22 cellular contexts compared by ENCODE assay signal in genomic region chr3:185914911-185915629, GRCh38. TPM values are rescaled to one million over a fixed set of nuclear protein-coding genes. Genes with fewer than 3 reads are reported as not detected.
DNase-seq lines count a peak whose midpoint lies in the region; ATAC-seq, FAIRE-seq and TF ChIP-seq lines count a peak whose summit lies in the region.
"Had no signal": no experiment of that assay in that cellular context is flagged by ENCODE, and none has a peak within 500 bp of the region (broad histone marks: within the 10 kb centered on the region; RNA-seq: fewer than 3 reads in every experiment).

No MANE protein-coding gene starts in this region.

- no peak overlapping the region for H3T11ph ChIP-seq in H9 (ENCODE audit: low read length)

- no peak overlapping the region for H3K4me3 ChIP-seq in GM12878
- H3K4me3 ChIP-seq: lung, thyroid gland had no signal

- H3K79me2 ChIP-seq in H9 (ENCODE audit: insufficient read depth, low read length) (no peaks in the 10 kb centered on the region), GM12878 (ENCODE audit: control insufficient read depth, insufficient read depth, low read length) (no peaks in the 10 kb centered on the region; the same call in 1 of the 2 replicates)

- no peaks in the 10 kb centered on the region for H3K4me1 ChIP-seq in H9 (ENCODE audit: insufficient read depth, low read length)
- H3K4me1 ChIP-seq in GM12878 (ENCODE audit: control insufficient read depth, insufficient read depth, low read length) = no peaks in the 10 kb centered on the region
- H3K4me1 ChIP-seq: thyroid gland had no signal

- no peaks in the 10 kb centered on the region for H3K23me2 ChIP-seq in H9 (ENCODE audit: insufficient read length, low read depth, low read length, poor library complexity, severe bottlenecking)

- H4K8ac ChIP-seq in H9 (replicated peaks; ENCODE audit: insufficient read length, low read depth, low read length) = no peak overlapping the region

- H3K27me3 ChIP-seq in H9 (ENCODE audit: insufficient read depth, low read length) (no peaks in the 10 kb centered on the region), GM12878 (replicated peaks in 1 of 2; ENCODE audit: control insufficient read depth in 2 of 2, insufficient read depth in 2 of 2, low read length in 1 of 2) (no peaks in the 10 kb centered on the region)
- H3K27me3 ChIP-seq: neutrophil, thyroid gland had no signal

- H3K36me3 Mint-ChIP-seq in H9 (ENCODE audit: insufficient read depth in 1 of 3, low read depth in 3 of 3) (peaks cover 30 to 64% (median 58%) of the 10 kb centered on the region in 3 experiments), nephron progenitor cell (ENCODE audit: low read depth) (peaks cover 60% of the 10 kb centered on the region)

- RAD21 ChIA-PET in GM12878 (lab: Charles Lee; ENCODE audit: unreplicated experiment) = no interaction called here

- no TSS peak for BruUV-seq in GM12878 (replicated peaks; lab: Mats Ljungman, UMichigan)

- no peak overlapping the region for H3K18ac ChIP-seq in H9 (ENCODE audit: insufficient read length, low read depth, low read length)

- no peak overlapping the region for H3K56ac ChIP-seq in H9 (ENCODE audit: insufficient read length, low read depth, low read length)

- H3K9me3 Mint-ChIP-seq in H9 (no peaks in the 10 kb centered on the region), nephron progenitor cell (no peaks in the 10 kb centered on the region)
- H3K9me3 Mint-ChIP-seq: T-helper 2 cell treated with Interferon-gamma antibody and Interleukin-4, amounts not matched to agents 5 μg/mL and 100 μg/mL, for 36 hours had no signal

- no peak for FAIRE-seq in GM12878 (lab: Jason Lieb, UNC)
- FAIRE-seq: endothelial cell of umbilical vein had no signal

- POLR2A ChIA-PET in GM12878 (lab: Charles Lee) = interaction anchor here (0.7 to 1.2 kb wide), 3 partner anchors 11 to 16 kb away, joined by 3 read pairs; no protein-coding TSS in a partner anchor

- peak; percentile 40 for DNase-seq in NCI-H82 (lab: John Stamatoyannopoulos, UW)
- no peak for DNase-seq in NCI-H82 treated with DMSO at 0.1 percent for 48 hours (lab: John Stamatoyannopoulos, UW; ENCODE audit: unreplicated experiment)
- no peak for DNase-seq in H9
- no peak for DNase-seq in GM12878 (ENCODE audit: low read depth, low spot score)
- DNase-seq in nephron progenitor cell = no peak
- no peak for DNase-seq in NCI-H2227 (lab: John Stamatoyannopoulos, UW; ENCODE audit: unreplicated experiment)
- no peak for DNase-seq in OCI-M1 (lab: John Stamatoyannopoulos, UW)
- DNase-seq in kidney tubule cell (ENCODE audit: low spot score) = no peak
- DNase-seq: 8988T; activated CD8-positive, alpha-beta memory T cell treated with anti-CD3 and anti-CD28 coated beads, Interleukin-2, amount 50 U/mL, for 48 hours; CD8-positive, alpha-beta T cell; EL; foreskin melanocyte; HCEC 1CT; NCI-H345; SIG-M5; thyroid gland had no signal

- H3K79me1 ChIP-seq in H9 (ENCODE audit: insufficient read depth, low read depth, low read length, poor library complexity, severe bottlenecking) = peaks cover 3% of the 10 kb centered on the region

- no peak overlapping the region for H2AFZ ChIP-seq in H9 (ENCODE audit: low read length)
- no peak overlapping the region for H2AFZ ChIP-seq in GM12878 (ENCODE audit: control insufficient read depth, low read depth, low read length)

- no peak overlapping the region for H3K27ac ChIP-seq in H9 (ENCODE audit: insufficient read length, low read depth, low read length)
- no peak overlapping the region for H3K27ac ChIP-seq in GM12878 (ENCODE audit: control insufficient read depth, insufficient read depth)
- H3K27ac ChIP-seq: neutrophil, thyroid gland had no signal

- no peak overlapping the region for H2BK120ac ChIP-seq in H9 (ENCODE audit: low read depth, low read length, poor library complexity, severe bottlenecking)

- H4K5ac ChIP-seq in H9 (ENCODE audit: insufficient read length, low read depth, low read length) = no peak overlapping the region

- intact Hi-C loops in GM12878 (cut with micrococcal nuclease; ENCODE audit: unreplicated experiment) = no loop called here

- H2BK5ac ChIP-seq in H9 (ENCODE audit: insufficient read length, low read length) = no peak overlapping the region

- H3K9me3 ChIP-seq in H9 (ENCODE audit: control insufficient read depth, low read depth, low read length) (no peaks in the 10 kb centered on the region), GM12878 (replicated peaks; ENCODE audit: control insufficient read depth, insufficient read depth, low read length) (no peaks in the 10 kb centered on the region)
- H3K9me3 ChIP-seq: neutrophil, thyroid gland had no signal

- no peak overlapping the region for H3K4ac ChIP-seq in H9 (ENCODE audit: low read depth, low read length)

- H3K27me3 Mint-ChIP-seq in H9 (ENCODE audit: low read depth) (peaks cover 2% of the 10 kb centered on the region; the same call in 1 of the 2 replicates), nephron progenitor cell (ENCODE audit: low read depth, poor library complexity) (no peaks in the 10 kb centered on the region)

- peaks cover 4 to 44% of the 10 kb centered on the region in 2 experiments for H3K36me3 ChIP-seq in GM12878 (ENCODE audit: control insufficient read depth in 2 of 2, insufficient read depth in 2 of 2, low read length in 1 of 2)

- SMC1A ChIA-PET in GM12878 (lab: Charles Lee; ENCODE audit: uncharacterized antibody, unreplicated experiment) = interaction anchor here (0.9 to 1.0 kb wide), 2 partner anchors 11 to 12 kb away, joined by 3 read pairs; no protein-coding TSS in a partner anchor

- H3K14ac ChIP-seq in H9 (ENCODE audit: insufficient read depth, low read length) = no peak overlapping the region

- TF ChIP-seq POLR2A in GM12878 (IDR thresholded peaks at IDR 0.05; ENCODE audit: low read depth, low read length) = peak; percentile 61

- no peaks in the 10 kb centered on the region for H4K20me1 ChIP-seq in H9 (ENCODE audit: control insufficient read depth, insufficient read depth, insufficient read length)
- H4K20me1 ChIP-seq in GM12878 (ENCODE audit: control insufficient read depth, insufficient read depth) = no peaks in the 10 kb centered on the region; the same call in 1 of the 2 replicates

- no peak overlapping the region for H4K91ac ChIP-seq in H9 (ENCODE audit: insufficient read length, low read depth, low read length)

- H3K23ac ChIP-seq in H9 (ENCODE audit: insufficient read length, low read depth, low read length) = no peak overlapping the region

- ATAC-seq in GM12878 = no peak; the same call in 2 of the 3 replicates
- ATAC-seq: activated CD4-positive, CD25-positive, alpha-beta regulatory T cell treated with anti-CD3 and anti-CD28 coated beads, Interleukin-2, amount 50 U/mL, for 24 hours; CD8-positive, alpha-beta T cell had no signal

- no peak overlapping the region for H2BK15ac ChIP-seq in H9 (ENCODE audit: low read depth, low read length)

- in situ Hi-C loops in GM12878 (cut with MboI) = no loop called here

- CTCF ChIA-PET in GM12878 (lab: Yijun Ruan, JAX) = interaction anchor here (0.7 to 5.0 kb wide), 3 partner anchors 11 to 142 kb away, joined by 3 to 32 read pairs (median 3); no protein-coding TSS in a partner anchor

- H2BK20ac ChIP-seq in H9 (ENCODE audit: low read depth, low read length, poor library complexity, severe bottlenecking) = no peak overlapping the region

- no peak overlapping the region for H3K9ac ChIP-seq in H9 (ENCODE audit: extremely low read depth, insufficient read length, low read length)
- H3K9ac ChIP-seq in GM12878 (ENCODE audit: control insufficient read depth, insufficient read depth, low read length) = no peak overlapping the region

- H3K4me2 ChIP-seq in H9 (ENCODE audit: insufficient read depth, insufficient read length, low read length) (no peak overlapping the region), GM12878 (ENCODE audit: control insufficient read depth, insufficient read depth) (no peak overlapping the region)

- H3K4me3 Mint-ChIP-seq in H9 = no peak overlapping the region
- H3K4me3 Mint-ChIP-seq in nephron progenitor cell = no peak overlapping the region
- H3K4me3 Mint-ChIP-seq: CD8-positive, alpha-beta T cell; T-helper 2 cell treated with Interferon-gamma antibody and Interleukin-4, amounts not matched to agents 5 μg/mL and 100 μg/mL, for 36 hours had no signal

- TF ChIP-seq EP300 in GM12878 (IDR thresholded peaks at IDR 0.05; ENCODE audit: borderline replicate concordance in 1 of 2, control insufficient read depth in 1 of 2, low read depth in 2 of 2, low read length in 2 of 2) = no peak

- peaks cover 0 to 3% of the 10 kb centered on the region in 2 experiments; a peak in 1 of 4 replicates for H3K4me1 Mint-ChIP-seq in H9
- H3K4me1 Mint-ChIP-seq in nephron progenitor cell = peaks cover 6% of the 10 kb centered on the region

- no peak for TF ChIP-seq RAD21 in GM12878 (IDR thresholded peaks at IDR 0.05; ENCODE audit: insufficient read depth, low read depth, low read length)

- WGBS in H9 (ENCODE audit: extremely low coverage, insufficient read length, low lambda C conversion rate) = no CpG with 5 or more reads among the region's 6 CpGs
- whole genome bisulfite sequencing in GM12878 (ENCODE audit: insufficient coverage, insufficient replicate concordance, low lambda C conversion rate, missing lambda C conversion rate) = 95% methylated on average over 6 of the region's 6 CpGs

- H2BK12ac ChIP-seq in H9 (ENCODE audit: insufficient read length, low read depth, low read length) = no peak overlapping the region

- H3K27ac Mint-ChIP-seq in H9 (peak overlapping the region in 2 of 3 experiments; percentile 36 to 97; a peak in 3 of 7 replicates), nephron progenitor cell (peak overlapping the region; percentile 87)
- H3K27ac Mint-ChIP-seq: CD8-positive, alpha-beta T cell; T-helper 2 cell treated with Interferon-gamma antibody and Interleukin-4, amounts not matched to agents 5 μg/mL and 100 μg/mL, for 36 hours had no signal

- H2AK5ac ChIP-seq in H9 (ENCODE audit: insufficient read length, low read length) = no peak overlapping the region

- no peak for TF ChIP-seq CTCF in H9 (conservative IDR thresholded peaks at IDR 0.05)
- no peak for TF ChIP-seq CTCF in GM12878 (IDR thresholded peaks at IDR 0.05 in 2 of 3, conservative IDR thresholded peaks at IDR 0.05 in 1 of 3; ENCODE audit: control insufficient read depth in 2 of 3, extremely low read depth in 1 of 3, insufficient read depth in 1 of 3, low read depth in 3 of 3, low read length in 3 of 3)
- TF ChIP-seq CTCF in nephron progenitor cell (IDR thresholded peaks at IDR 0.05) = no peak

RNA-seq across cellular contexts. Expression of gene TRA2B, which starts 22.7 kb away (rescaled TPM):
- total RNA-seq in H9 (2021) (344 and 349 TPM in 2 replicates), GM12878 (2014; rRNA removed) (302 and 313 TPM in 2 replicates), GM12878 (2014; rRNA removed; fragmentation: Illumina TruSeq; extraction: Trizol) (286 and 317 TPM in 2 replicates), GM12878 (2021) (213 and 233 TPM in 2 replicates)
- 623 and 632 TPM in 2 replicates for total RNA-seq in GM12878 (2013; cell fraction: nucleolus; rRNA removed)
- 121 TPM for polyA plus RNA-seq in GM12878 (2011; ENCODE audit: low read depth)
- polyA plus RNA-seq in GM12878 (2011; rRNA removed) (284 and 406 TPM in 2 replicates), GM12878 (2014; fragmentation: Illumina TruSeq; extraction: Trizol) (271 and 356 TPM in 2 replicates), GM12878 (2014; fragmentation: Nextera tagmentation; extraction: Ambion mirVana) (100 to 1,000 TPM; 130 to 153 TPM), GM12878 (2014; rRNA removed) (267 and 277 TPM in 2 replicates), GM12878 (2016; fragmentation: Nextera tagmentation; extraction: Ambion mirVana) (100 to 1,000 TPM; 285 to 291 TPM)
- polyA plus RNA-seq in GM12878 (2011; cell fraction: cytosol; rRNA removed) = 144 and 166 TPM in 2 replicates
- polyA plus RNA-seq in GM12878 (2011; cell fraction: nucleus; rRNA removed) = 281 and 356 TPM in 2 replicates
- 129 and 187 TPM in 2 replicates for polyA plus RNA-seq in GM12878 (2012)
- polyA minus RNA-seq in GM12878 (2011; rRNA and poly(A)+ RNA removed) = 214 and 234 TPM in 2 replicates
- polyA minus RNA-seq in GM12878 (2011; cell fraction: cytosol; rRNA and poly(A)+ RNA removed) = 134 and 165 TPM in 2 replicates
- polyA minus RNA-seq in GM12878 (2011; cell fraction: nucleus; rRNA and poly(A)+ RNA removed) = 363 and 564 TPM in 2 replicates
